Comparison of ENCODE assay signal across 1 cellular context in the genomic region with DNA sequence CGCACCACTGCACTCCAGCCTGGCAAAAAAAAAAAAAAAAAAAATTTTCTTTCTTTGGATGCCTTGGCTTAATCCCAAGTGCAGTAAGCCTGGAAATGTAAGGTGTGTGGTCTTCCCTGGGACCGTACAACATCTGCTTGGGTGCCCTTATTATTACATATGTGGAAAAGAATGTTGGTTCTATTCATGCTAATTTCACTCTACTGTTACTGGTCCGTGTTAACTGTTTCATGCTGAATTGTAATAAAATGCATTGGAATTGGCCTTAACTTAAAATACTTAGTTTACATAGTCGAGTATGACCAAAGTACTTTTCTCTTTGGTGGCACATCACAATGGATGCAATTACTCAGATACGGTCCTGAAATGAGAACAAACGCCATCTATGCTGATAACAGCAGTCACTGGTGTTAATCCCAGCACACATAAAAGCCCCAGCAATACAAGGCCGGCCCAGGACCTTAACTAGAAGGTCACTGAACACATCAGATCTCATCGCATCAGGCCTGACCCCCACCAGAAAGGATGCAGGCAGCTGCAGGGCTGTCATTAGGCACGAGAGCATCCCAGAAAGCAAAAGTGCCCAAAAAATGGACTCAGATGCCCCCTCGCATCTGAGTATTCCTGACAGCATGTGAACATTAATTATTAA.
TF ChIP-seq lines count a peak whose summit lies in the region.

No MANE protein-coding gene starts in this region.

TF ChIP-seq in IMR-90, 13 proteins besides CTCF, POLR2A, EP300 and RAD21 (continued from another document):
- no peak for TF ChIP-seq SMC3 (IDR thresholded peaks at IDR 0.05; ENCODE audit: low read depth, low read length)
- TF ChIP-seq RFX5 (IDR thresholded peaks at IDR 0.05; ENCODE audit: low read depth, low read length) = no peak
TF ChIP-seq in IMR-90: peak in this region for 0.
